In the genomic region with DNA sequence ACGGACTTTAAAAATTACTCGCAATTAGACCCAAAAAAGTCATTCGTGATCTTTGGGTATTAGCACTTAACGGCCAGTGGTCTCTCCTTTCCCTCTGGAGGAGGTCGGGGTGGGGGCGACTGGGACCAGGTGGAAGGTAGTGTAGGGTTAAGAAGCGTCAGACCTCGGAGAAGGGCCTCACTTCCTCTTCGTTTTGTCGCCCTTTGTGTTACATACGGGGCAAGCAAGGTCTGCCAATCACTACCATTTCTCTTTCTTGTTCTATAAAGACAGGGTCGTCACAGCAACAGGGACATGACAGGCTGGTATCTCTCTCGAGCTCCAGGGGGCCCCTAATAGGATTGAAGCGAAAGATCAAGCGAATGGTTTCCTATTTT, we compare ENCODE assay signal across 13 cellular contexts.
DNase-seq lines count a peak whose midpoint lies in the region; ATAC-seq and TF ChIP-seq lines count a peak whose summit lies in the region.
"Had no signal": no experiment of that assay in that cellular context is flagged by ENCODE, and none has a peak within 500 bp of the region (broad histone marks: within the 10 kb centered on the region; RNA-seq: fewer than 3 reads in every experiment).

No MANE protein-coding gene starts in this region.

- H2BK5ac ChIP-seq in mesendoderm (ENCODE audit: low read length) = no peak overlapping the region

- peak overlapping the region; percentile 59 for H3K4me3 Mint-ChIP-seq in activated CD8-positive, alpha-beta T cell treated with anti-CD3 and anti-CD28 coated beads, Interleukin-2, amount 10 ng/mL, durations not matched to agents 7 days and 5 days

- peak overlapping the region; percentile 5 for H3K4ac ChIP-seq in mesendoderm (ENCODE audit: low read depth, low read length)

- peaks cover 62% of the 10 kb centered on the region for H3K27me3 Mint-ChIP-seq in activated CD8-positive, alpha-beta T cell treated with anti-CD3 and anti-CD28 coated beads, Interleukin-2, amount 10 ng/mL, durations not matched to agents 7 days and 5 days (ENCODE audit: low read depth)

- peaks cover 23% of the 10 kb centered on the region for H3K4me1 Mint-ChIP-seq in activated CD8-positive, alpha-beta T cell treated with anti-CD3 and anti-CD28 coated beads, Interleukin-2, amount 10 ng/mL, durations not matched to agents 7 days and 5 days (ENCODE audit: low read depth)

- H3K27me3 ChIP-seq in A673 (replicated peaks; ENCODE audit: insufficient read depth, low read depth, low read length, poor library complexity) (no peaks in the 10 kb centered on the region), mesendoderm (ENCODE audit: insufficient read depth, low read length, poor library complexity) (no peaks in the 10 kb centered on the region), uterus (peaks cover 11 to 65% of the 10 kb centered on the region in 2 donors)

- no peak overlapping the region for H4K5ac ChIP-seq in mesendoderm (ENCODE audit: low read length)

- intact Hi-C loops in A673 (cut with micrococcal nuclease; ENCODE audit: unreplicated experiment) (no loop called here), uterus (cut with DNase I; ENCODE audit: low total_unique reads) (no loop called here)

- no CpG with 5 or more reads among the region's 15 CpGs for WGBS in mesendoderm (ENCODE audit: extremely low coverage, insufficient coverage, low lambda C conversion rate)

- no peaks in the 10 kb centered on the region for H3K36me3 Mint-ChIP-seq in activated CD8-positive, alpha-beta T cell treated with anti-CD3 and anti-CD28 coated beads, Interleukin-2, amount 10 ng/mL, durations not matched to agents 7 days and 5 days (ENCODE audit: low read depth)

- peak overlapping the region; percentile 90 for H3K56ac ChIP-seq in mesendoderm (ENCODE audit: low read length)

- peak overlapping the region; percentile 64 for H3K18ac ChIP-seq in mesendoderm (ENCODE audit: low read length)

- POLR2A ChIA-PET in A673 (lab: Charles Lee; ENCODE audit: low non-redundant PET) = no interaction called here
- POLR2A ChIA-PET in activated CD8-positive, alpha-beta T cell treated with anti-CD3 and anti-CD28 coated beads, Interleukin-2, amount 10 ng/mL, durations not matched to agents 7 days and 5 days (lab: Charles Lee) = no interaction called here

- TF ChIP-seq POLR2A in uterus (IDR thresholded peaks at IDR 0.05) = no peak

- no TSS peak for BruUV-seq in A673 (replicated peaks; lab: Mats Ljungman, UMichigan)

- H3K4me1 ChIP-seq in A673 (ENCODE audit: insufficient read depth, low read length, poor library complexity, severe bottlenecking) (peaks cover 19% of the 10 kb centered on the region), mesendoderm (ENCODE audit: control insufficient read depth, low read depth, low read length) (peaks cover 3% of the 10 kb centered on the region), uterus (no peaks in the 10 kb centered on the region)

- DNase-seq in A673 (ENCODE audit: low spot score) (peak; percentile 71), mesendoderm (peak; percentile 93), uterus (no peak), HPDE6-E6E7 (ENCODE audit: extremely low spot score) (no peak), COLO829 (ENCODE audit: low spot score) (no peak)
- DNase-seq in activated CD8-positive, alpha-beta T cell treated with anti-CD3 and anti-CD28 coated beads, Interleukin-2, amount 10 ng/mL, durations not matched to agents 7 days and 5 days = no peak
- no peak for DNase-seq in stimulated activated CD4-positive, alpha-beta T cell treated with anti-CD3 and anti-CD28 coated beads, Interleukin-15, amount 100 ng/mL, for 24 hours
- DNase-seq: amniotic stem cell, COR-L47, foreskin melanocyte, NCI-H2029 treated with DMSO at 0.1 percent for 48 hours, posterior cingulate gyrus had no signal

- peak; percentile 28 for ATAC-seq in GM18868 (IDR thresholded peaks at IDR 0.05; ENCODE audit: unreplicated experiment)
- ATAC-seq in activated CD8-positive, alpha-beta T cell treated with anti-CD3 and anti-CD28 coated beads, Interleukin-2, amount 10 ng/mL, durations not matched to agents 7 days and 5 days = no peak

- no peak overlapping the region for H3K27ac Mint-ChIP-seq in activated CD8-positive, alpha-beta T cell treated with anti-CD3 and anti-CD28 coated beads, Interleukin-2, amount 10 ng/mL, durations not matched to agents 7 days and 5 days

- no peak overlapping the region for H3K27ac ChIP-seq in A673 (ENCODE audit: low read depth, low read length, poor library complexity, severe bottlenecking)
- no peak overlapping the region for H3K27ac ChIP-seq in mesendoderm (ENCODE audit: low read depth, low read length)
- H3K27ac ChIP-seq in uterus = no peak overlapping the region

- no peak overlapping the region for H2BK120ac ChIP-seq in mesendoderm (ENCODE audit: low read depth, low read length)

- TF ChIP-seq CTCF in A673 (conservative IDR thresholded peaks at IDR 0.05; ENCODE audit: low read depth, low read length) (no peak), uterus (IDR thresholded peaks at IDR 0.05) (no peak)

- H3K9me3 ChIP-seq in A673 (ENCODE audit: low read depth, low read length, poor library complexity, severe bottlenecking) (no peaks in the 10 kb centered on the region), uterus (no peaks in the 10 kb centered on the region)

- H3K23ac ChIP-seq in mesendoderm (ENCODE audit: low read length) = no peak overlapping the region

- H2AK5ac ChIP-seq in mesendoderm (ENCODE audit: low read length) = no peak overlapping the region

- peak overlapping the region; percentile 69 for H3K9ac ChIP-seq in mesendoderm (ENCODE audit: low read length)

- no peaks in the 10 kb centered on the region for H3K36me3 ChIP-seq in A673 (ENCODE audit: insufficient read depth, low read length, poor library complexity, severe bottlenecking)
- H3K36me3 ChIP-seq in mesendoderm (ENCODE audit: control insufficient read depth, insufficient read depth, low read length) = no peaks in the 10 kb centered on the region
- H3K36me3 ChIP-seq in uterus = no peaks in the 10 kb centered on the region

- H3K79me2 ChIP-seq in mesendoderm (ENCODE audit: control insufficient read depth, insufficient read depth, low read length) = no peaks in the 10 kb centered on the region

- H3K4me2 ChIP-seq in mesendoderm (ENCODE audit: low read length) = peak overlapping the region; percentile 47

- CTCF ChIA-PET in A673 (lab: Charles Lee) = no interaction called here
- CTCF ChIA-PET in activated CD8-positive, alpha-beta T cell treated with anti-CD3 and anti-CD28 coated beads, Interleukin-2, amount 10 ng/mL, durations not matched to agents 7 days and 5 days (lab: Charles Lee) = interaction anchor here (1.5 to 2.6 kb wide), 3 partner anchors 22 to 630 kb away, joined by 4 to 11 read pairs (median 7); no protein-coding TSS in a partner anchor

- no peak overlapping the region for H2BK15ac ChIP-seq in mesendoderm (replicated peaks; ENCODE audit: low read depth)

- no peaks in the 10 kb centered on the region for H3K79me1 ChIP-seq in mesendoderm (ENCODE audit: low read length)

- H3K9me3 Mint-ChIP-seq in activated CD8-positive, alpha-beta T cell treated with anti-CD3 and anti-CD28 coated beads, Interleukin-2, amount 10 ng/mL, durations not matched to agents 7 days and 5 days (ENCODE audit: insufficient read depth) = no peaks in the 10 kb centered on the region

- H4K8ac ChIP-seq in mesendoderm (ENCODE audit: low read depth, low read length) = no peak overlapping the region

- H3K4me3 ChIP-seq in A673 (ENCODE audit: low read depth, low read length, poor library complexity, severe bottlenecking) (no peak overlapping the region), mesendoderm (ENCODE audit: low read length) (no peak overlapping the region), uterus (no peak overlapping the region)

Comparison
In these comparisons a context has a peak if more than half of its experiments do, and no peak if none do; other contexts are left out.
1. DNase-seq: peak in A673 (single experiment) and mesendoderm (single experiment); none in activated CD8-positive, alpha-beta T cell treated with anti-CD3 and anti-CD28 coated beads, Interleukin-2, amount 10 ng/mL, durations not matched to agents 7 days and 5 days (single experiment), uterus (0 of 2), HPDE6-E6E7 (single experiment), COLO829 (single experiment) and stimulated activated CD4-positive, alpha-beta T cell treated with anti-CD3 and anti-CD28 coated beads, Interleukin-15, amount 100 ng/mL, for 24 hours (single experiment).